8 cellular contexts compared by ENCODE assay signal in the genomic region with DNA sequence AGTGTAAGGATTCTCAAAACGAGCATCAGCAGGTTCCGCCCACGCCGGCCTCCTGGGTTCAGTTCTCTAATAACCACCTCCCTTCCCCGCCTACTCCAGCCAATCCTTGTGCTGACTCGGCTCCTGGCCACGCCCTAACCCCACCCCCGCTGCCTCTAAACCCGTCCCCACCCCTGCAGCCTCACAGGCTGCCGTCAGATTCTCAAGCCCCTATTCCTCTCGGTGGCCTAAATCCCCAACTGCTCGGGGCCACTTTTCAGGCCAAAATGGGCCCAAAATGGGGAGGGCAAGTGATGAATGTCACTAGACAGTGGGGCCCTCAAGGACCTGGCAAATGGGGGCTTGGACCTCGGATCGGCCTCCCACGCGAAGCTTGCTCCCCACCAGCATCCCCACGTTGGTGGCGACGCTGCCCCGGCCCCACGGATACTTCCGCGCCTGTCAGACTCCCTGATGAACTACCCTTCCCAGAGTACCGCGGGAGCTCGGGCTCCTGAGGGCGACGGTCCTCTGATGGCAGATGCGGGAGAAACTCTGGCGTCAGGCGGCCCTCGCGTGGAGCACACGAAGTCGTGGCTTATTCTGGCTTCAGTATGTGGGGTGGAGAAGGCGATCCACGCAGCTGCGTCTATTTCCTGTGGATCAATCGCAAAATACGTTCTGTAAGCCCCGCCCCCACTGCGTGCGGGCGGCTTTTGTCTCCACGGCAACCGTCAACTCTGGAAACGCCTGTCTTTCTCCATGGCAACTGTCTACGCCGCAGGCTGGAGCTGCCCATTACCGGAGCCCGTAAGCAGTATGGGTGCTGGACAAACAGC. TPM values are rescaled to one million over a fixed set of nuclear protein-coding genes. Genes with fewer than 3 reads are reported as not detected.
DNase-seq lines count a peak whose midpoint lies in the region; ATAC-seq and TF ChIP-seq lines count a peak whose summit lies in the region.

No MANE protein-coding gene starts in this region.

- intact Hi-C loops in Right ventricle myocardium inferior (cut with DNase I): no loop called here

- H3K9ac ChIP-seq in Karpas-422 (ENCODE audit: low read length): no peak overlapping the region
- H3K9ac ChIP-seq in SK-N-MC (ENCODE audit: insufficient read length): no peak overlapping the region
- no peak overlapping the region for H3K9ac ChIP-seq in parathyroid adenoma

- H3K4me1 ChIP-seq in Karpas-422 (ENCODE audit: low read length) (no peaks in the 10 kb centered on the region), parathyroid adenoma (peaks cover 3% of the 10 kb centered on the region), thoracic aorta (ENCODE audit: control insufficient read depth in 1 of 2, low read depth in 2 of 2) (peaks cover 0 to 6% of the 10 kb centered on the region in 2 donors)

- DNase-seq in COLO668 (lab: John Stamatoyannopoulos, UW; ENCODE audit: unreplicated experiment): peak; percentile 92
- DNase-seq in Karpas-422: peak; percentile 87
- no peak for DNase-seq in SK-N-MC (ENCODE audit: low read depth, low spot score)
- peak; percentile 56 to 60 for DNase-seq in activated naive CD4-positive, alpha-beta T cell treated with anti-CD3 and anti-CD28 coated beads, Interleukin-2, amount 50 U/mL, for 72 hours (ENCODE audit: low spot score in 2 of 2)
- peak; percentile 93 for DNase-seq in Right ventricle myocardium inferior (ENCODE audit: missing footprints)
- DNase-seq in thoracic aorta (ENCODE audit: low spot score): peak; percentile 87

- H3K27me3 ChIP-seq in Karpas-422 (ENCODE audit: low read length) (no peaks in the 10 kb centered on the region), parathyroid adenoma (ENCODE audit: control insufficient read depth, insufficient read depth, low read length) (no peaks in the 10 kb centered on the region), thoracic aorta (replicated peaks; ENCODE audit: insufficient read depth) (no peaks in the 10 kb centered on the region)

- H3K9me3 ChIP-seq in Karpas-422 (ENCODE audit: low read length) (peaks cover 22% of the 10 kb centered on the region), SK-N-MC (ENCODE audit: low read depth, low read length) (peaks cover 22% of the 10 kb centered on the region), parathyroid adenoma (ENCODE audit: control insufficient read depth, low read length) (no peaks in the 10 kb centered on the region), thoracic aorta (peaks cover 17% of the 10 kb centered on the region)

- no peak overlapping the region for H3K27ac ChIP-seq in Karpas-422 (ENCODE audit: low read length)
- H3K27ac ChIP-seq in SK-N-MC: no peak overlapping the region
- peak overlapping the region; percentile 81 for H3K27ac ChIP-seq in parathyroid adenoma
- H3K27ac ChIP-seq in thoracic aorta: peak overlapping the region; percentile 58 to 70

- H3K4me3 ChIP-seq in Karpas-422 (ENCODE audit: low read length): no peak overlapping the region
- H3K4me3 ChIP-seq in SK-N-MC: peak overlapping the region; percentile 72
- H3K4me3 ChIP-seq in parathyroid adenoma (ENCODE audit: low read depth, low read length): peak overlapping the region; percentile 63
- H3K4me3 ChIP-seq in thoracic aorta: peak overlapping the region; percentile 74

- H4K20me1 ChIP-seq in Karpas-422 (ENCODE audit: insufficient read depth, low read depth, low read length): no peaks in the 10 kb centered on the region

- no peak overlapping the region for H2AFZ ChIP-seq in Karpas-422 (ENCODE audit: low read length)
- H2AFZ ChIP-seq in parathyroid adenoma: peak overlapping the region; percentile 92

- H3K9me3 Mint-ChIP-seq in activated naive CD4-positive, alpha-beta T cell treated with anti-CD3 and anti-CD28 coated beads, Interleukin-2, amount 50 U/mL, for 72 hours: peaks cover 3 to 16% of the 10 kb centered on the region in 2 donors

- TF ChIP-seq CTCF in parathyroid adenoma (IDR thresholded peaks at IDR 0.05) (no peak), thoracic aorta (IDR thresholded peaks at IDR 0.05) (no peak)

- no peaks in the 10 kb centered on the region for H3K9me2 ChIP-seq in Karpas-422 (replicated peaks; ENCODE audit: insufficient read depth, low read length)

- H3K36me3 Mint-ChIP-seq in activated naive CD4-positive, alpha-beta T cell treated with anti-CD3 and anti-CD28 coated beads, Interleukin-2, amount 50 U/mL, for 72 hours: peaks cover 20 to 53% of the 10 kb centered on the region in 2 donors

- peak; percentile 85 to 86 for ATAC-seq in activated naive CD4-positive, alpha-beta T cell treated with anti-CD3 and anti-CD28 coated beads, Interleukin-2, amount 50 U/mL, for 72 hours
- ATAC-seq in Right ventricle myocardium inferior: peak; percentile 93
- peak; percentile 43 for ATAC-seq in thoracic aorta (ENCODE audit: insufficient number of reproducible peaks, low FRiP score, low read depth)
- no peak for ATAC-seq in HG03432 (IDR thresholded peaks at IDR 0.05; ENCODE audit: unreplicated experiment)

- peak overlapping the region; percentile 80 to 94 for H3K27ac Mint-ChIP-seq in activated naive CD4-positive, alpha-beta T cell treated with anti-CD3 and anti-CD28 coated beads, Interleukin-2, amount 50 U/mL, for 72 hours

- H3K79me2 ChIP-seq in Karpas-422 (ENCODE audit: low read length) (no peaks in the 10 kb centered on the region), parathyroid adenoma (no peaks in the 10 kb centered on the region)

- H3K36me3 ChIP-seq in Karpas-422 (ENCODE audit: insufficient read depth, low read length) (peaks cover 21% of the 10 kb centered on the region), SK-N-MC (ENCODE audit: insufficient read depth, low read length) (peaks cover 26% of the 10 kb centered on the region), parathyroid adenoma (ENCODE audit: control insufficient read depth, insufficient read depth, low read length) (no peaks in the 10 kb centered on the region), thoracic aorta (peaks cover 9% of the 10 kb centered on the region)

- H3K4me2 ChIP-seq in Karpas-422 (ENCODE audit: low read depth, low read length, poor library complexity, severe bottlenecking) (no peak overlapping the region), parathyroid adenoma (ENCODE audit: low read length) (peak overlapping the region; percentile 91)

RNA-seq across cellular contexts. Expression of a gene that starts 24.8 kb away (rescaled TPM):
- 22.3 and 24.1 TPM in 2 replicates for total RNA-seq in Karpas-422 (2014; rRNA removed; shearing (Covaris generic); ENCODE audit: low replicate concordance)
- 10 to 100 TPM; 15.2 to 15.8 TPM for total RNA-seq in activated naive CD4-positive, alpha-beta T cell treated with anti-CD3 and anti-CD28 coated beads, Interleukin-2, amount 50 U/mL, for 72 hours
- total RNA-seq in Right ventricle myocardium inferior (3.2 TPM), thoracic aorta (1 to 10 TPM; 2.4 to 6.5 TPM)

RNA-seq across cellular contexts. Expression of a gene that starts 25.4 kb away (rescaled TPM):
- 56.9 and 75.9 TPM in 2 replicates for total RNA-seq in Karpas-422 (2014; rRNA removed; shearing (Covaris generic); ENCODE audit: low replicate concordance)
- 10 to 100 TPM; 54.0 to 60.0 TPM for total RNA-seq in activated naive CD4-positive, alpha-beta T cell treated with anti-CD3 and anti-CD28 coated beads, Interleukin-2, amount 50 U/mL, for 72 hours
- 22.9 TPM for total RNA-seq in Right ventricle myocardium inferior
- 10 to 100 TPM; 27.5 to 33.4 TPM for total RNA-seq in thoracic aorta

Comparison
In these comparisons a context has a peak if more than half of its experiments do, and no peak if none do; other contexts are left out.
1. H3K27ac ChIP-seq: peak in parathyroid adenoma (single experiment) and thoracic aorta (2 of 2); none in Karpas-422 (single experiment) and SK-N-MC (single experiment).